Comparison of ENCODE assay signal across 10 cellular contexts in genomic region chr1:111604931-111605330, GRCh38. TPM values are rescaled to one million over a fixed set of nuclear protein-coding genes. Genes with fewer than 3 reads are reported as not detected.
DNase-seq lines count a peak whose midpoint lies in the region; ATAC-seq and TF ChIP-seq lines count a peak whose summit lies in the region.
"Had no signal": no experiment of that assay in that cellular context is flagged by ENCODE, and none has a peak within 500 bp of the region (broad histone marks: within the 10 kb centered on the region; RNA-seq: fewer than 3 reads in every experiment).

No MANE protein-coding gene starts in this region.

- CTCF ChIA-PET in activated CD8-positive, alpha-beta memory T cell treated with anti-CD3 and anti-CD28 coated beads, Interleukin-2, amount 10 ng/mL, durations not matched to agents 7 days and 5 days (lab: Charles Lee): interaction anchor here (1.0 to 9.6 kb wide), 5 partner anchors 9 to 97 kb away, joined by 3 to 102 read pairs (median 52); partner anchors contain the start of gene RAP1A

- intact Hi-C loops in esophagus squamous epithelium (cut with DNase I): no loop called here

- peak overlapping the region in 3 of 4 donors; percentile 21 to 69 (median 59) for H3K27ac ChIP-seq in esophagus squamous epithelium

- peaks cover 2% of the 10 kb centered on the region for H3K9me3 Mint-ChIP-seq in activated CD8-positive, alpha-beta memory T cell treated with anti-CD3 and anti-CD28 coated beads, Interleukin-2, amount 10 ng/mL, durations not matched to agents 7 days and 5 days (ENCODE audit: low read depth)
- H3K9me3 Mint-ChIP-seq in stimulated activated memory B cell treated with anti-CD40 and anti-IgM and Interleukin-4, amounts not matched to agents 10 μg/mL and 1 μg/mL and 100 μg/mL, for 72 hours: no peaks in the 10 kb centered on the region

- 28 to 52% methylated on average over 3 of the region's 3 CpGs for WGBS in esophagus squamous epithelium, 2 donors

- H3K4me1 ChIP-seq in esophagus squamous epithelium: peaks cover 13 to 47% (median 23%) of the 10 kb centered on the region in 3 donors

- TF ChIP-seq CTCF in esophagus squamous epithelium (IDR thresholded peaks at IDR 0.05): no peak

- H3K36me3 Mint-ChIP-seq in activated CD8-positive, alpha-beta memory T cell treated with anti-CD3 and anti-CD28 coated beads, Interleukin-2, amount 10 ng/mL, durations not matched to agents 7 days and 5 days: peaks cover 15% of the 10 kb centered on the region
- peaks cover 4% of the 10 kb centered on the region for H3K36me3 Mint-ChIP-seq in T-helper 17 cell (ENCODE audit: low read depth)
- H3K36me3 Mint-ChIP-seq in stimulated activated memory B cell treated with anti-CD40 and anti-IgM and Interleukin-4, amounts not matched to agents 10 μg/mL and 1 μg/mL and 100 μg/mL, for 72 hours: peaks cover 14% of the 10 kb centered on the region

- ATAC-seq in activated CD8-positive, alpha-beta memory T cell treated with anti-CD3 and anti-CD28 coated beads, Interleukin-2, amount 10 ng/mL, durations not matched to agents 7 days and 5 days: no peak
- ATAC-seq in T-helper 17 cell (no peak), GM19035 (IDR thresholded peaks at IDR 0.05; ENCODE audit: unreplicated experiment) (no peak)
- ATAC-seq in stimulated activated memory B cell treated with anti-CD40 and anti-IgM and Interleukin-4, amounts not matched to agents 10 μg/mL and 1 μg/mL and 100 μg/mL, for 72 hours: no peak

- peaks cover 71% of the 10 kb centered on the region for H3K4me1 Mint-ChIP-seq in activated CD8-positive, alpha-beta memory T cell treated with anti-CD3 and anti-CD28 coated beads, Interleukin-2, amount 10 ng/mL, durations not matched to agents 7 days and 5 days
- H3K4me1 Mint-ChIP-seq in T-helper 17 cell: peaks cover 57% of the 10 kb centered on the region
- peaks cover 67% of the 10 kb centered on the region for H3K4me1 Mint-ChIP-seq in stimulated activated memory B cell treated with anti-CD40 and anti-IgM and Interleukin-4, amounts not matched to agents 10 μg/mL and 1 μg/mL and 100 μg/mL, for 72 hours

- no peaks in the 10 kb centered on the region for H3K27me3 ChIP-seq in esophagus squamous epithelium

- no peak overlapping the region for H3K4me3 ChIP-seq in esophagus squamous epithelium

- H3K36me3 ChIP-seq in esophagus squamous epithelium: no peaks in the 10 kb centered on the region

- H3K9me3 ChIP-seq in T-helper 17 cell (ENCODE audit: control insufficient read depth, low read length, poor library complexity, severe bottlenecking) (no peaks in the 10 kb centered on the region), esophagus squamous epithelium (no peaks in the 10 kb centered on the region)

- TF ChIP-seq POLR2A in esophagus squamous epithelium (IDR thresholded peaks at IDR 0.05): no peak

- no peaks in the 10 kb centered on the region for H3K27me3 Mint-ChIP-seq in activated CD8-positive, alpha-beta memory T cell treated with anti-CD3 and anti-CD28 coated beads, Interleukin-2, amount 10 ng/mL, durations not matched to agents 7 days and 5 days
- no peaks in the 10 kb centered on the region for H3K27me3 Mint-ChIP-seq in T-helper 17 cell
- no peaks in the 10 kb centered on the region for H3K27me3 Mint-ChIP-seq in stimulated activated memory B cell treated with anti-CD40 and anti-IgM and Interleukin-4, amounts not matched to agents 10 μg/mL and 1 μg/mL and 100 μg/mL, for 72 hours

- DNase-seq in activated CD8-positive, alpha-beta memory T cell treated with anti-CD3 and anti-CD28 coated beads, Interleukin-2, amount 10 ng/mL, durations not matched to agents 7 days and 5 days: no peak
- DNase-seq in activated CD8-positive, alpha-beta memory T cell treated with anti-CD3 and anti-CD28 coated beads, Interleukin-2, amount 50 U/mL, for 4 hours: no peak
- DNase-seq in T-helper 17 cell: no peak
- DNase-seq in esophagus squamous epithelium (lab: John Stamatoyannopoulos, UW): no peak
- DNase-seq in foreskin melanocyte: no peak
- no peak for DNase-seq in LoVo (ENCODE audit: low spot score)
- DNase-seq: hypothalamus, occipital lobe had no signal

- H3K4me3 Mint-ChIP-seq in activated CD8-positive, alpha-beta memory T cell treated with anti-CD3 and anti-CD28 coated beads, Interleukin-2, amount 10 ng/mL, durations not matched to agents 7 days and 5 days: no peak overlapping the region
- peak overlapping the region; percentile 53 for H3K4me3 Mint-ChIP-seq in T-helper 17 cell
- no peak overlapping the region for H3K4me3 Mint-ChIP-seq in stimulated activated memory B cell treated with anti-CD40 and anti-IgM and Interleukin-4, amounts not matched to agents 10 μg/mL and 1 μg/mL and 100 μg/mL, for 72 hours

- H3K27ac Mint-ChIP-seq in activated CD8-positive, alpha-beta memory T cell treated with anti-CD3 and anti-CD28 coated beads, Interleukin-2, amount 10 ng/mL, durations not matched to agents 7 days and 5 days: peak overlapping the region; percentile 96
- H3K27ac Mint-ChIP-seq in T-helper 17 cell: peak overlapping the region; percentile 96
- peak overlapping the region; percentile 95 for H3K27ac Mint-ChIP-seq in stimulated activated memory B cell treated with anti-CD40 and anti-IgM and Interleukin-4, amounts not matched to agents 10 μg/mL and 1 μg/mL and 100 μg/mL, for 72 hours

RNA-seq across cellular contexts. Expression of gene RAP1A, which starts 14.7 kb away (rescaled TPM):
- 100 to 1,000 TPM; 161 to 224 TPM for total RNA-seq in activated CD8-positive, alpha-beta memory T cell treated with anti-CD3 and anti-CD28 coated beads, Interleukin-2, amount 10 ng/mL, durations not matched to agents 7 days and 5 days
- total RNA-seq in T-helper 17 cell (100 to 1,000 TPM; 109 to 112 TPM), esophagus squamous epithelium (100 to 1,000 TPM in 1 of 4 donors, 10 to 100 TPM in 3; 24.3 to 111 (median 43.3) TPM)
